In genomic region chr11:60679879-60680278, GRCh38 we compare ENCODE assay signal across 12 cellular contexts. TPM values are rescaled to one million over a fixed set of nuclear protein-coding genes. Genes with fewer than 3 reads are reported as not detected.
"Had no signal": no experiment of that assay in that cellular context is flagged by ENCODE, and none has a peak within 500 bp of the region (broad histone marks: within the 10 kb centered on the region; RNA-seq: fewer than 3 reads in every experiment).

No MANE protein-coding gene starts in this region.

- H3K4me1 Mint-ChIP-seq: GM23338, H9 had no signal

- DNase-seq: GM23248, GOT3, H7, H9, HCEC 1CT, HFFc6 had no signal

- H3K27ac ChIP-seq: GM23248 had no signal

- H3K4me3 ChIP-seq: GM23248, GM23338, HAP-1 had no signal

- FAIRE-seq: H1, H54 had no signal

- H3K27ac Mint-ChIP-seq: GM23338, H9, HFFc6 had no signal

- H3K36me3 ChIP-seq: HAP-1 had no signal

- ATAC-seq: GM23338, HCT116 had no signal

- H3K4me1 ChIP-seq: HAP-1 had no signal

- H3K4me3 Mint-ChIP-seq: GM23338, H9, HFFc6 had no signal

RNA-seq across cellular contexts. Expression of gene MS4A8, which starts 19.5 kb away (rescaled TPM):
- total RNA-seq: GM23248, GM23338, H1, H7, H9, HFFc6 had no signal
- polyA plus RNA-seq: GM23248, GM23338, H1 had no signal

RNA-seq across cellular contexts. Expression of gene MS4A18, which starts 44.6 kb away (rescaled TPM):
- total RNA-seq: GM23248, GM23338, H1, H4, H7, H9, HFFc6 had no signal
- polyA plus RNA-seq: GM23248, GM23338, H1 had no signal
